In the genomic region with DNA sequence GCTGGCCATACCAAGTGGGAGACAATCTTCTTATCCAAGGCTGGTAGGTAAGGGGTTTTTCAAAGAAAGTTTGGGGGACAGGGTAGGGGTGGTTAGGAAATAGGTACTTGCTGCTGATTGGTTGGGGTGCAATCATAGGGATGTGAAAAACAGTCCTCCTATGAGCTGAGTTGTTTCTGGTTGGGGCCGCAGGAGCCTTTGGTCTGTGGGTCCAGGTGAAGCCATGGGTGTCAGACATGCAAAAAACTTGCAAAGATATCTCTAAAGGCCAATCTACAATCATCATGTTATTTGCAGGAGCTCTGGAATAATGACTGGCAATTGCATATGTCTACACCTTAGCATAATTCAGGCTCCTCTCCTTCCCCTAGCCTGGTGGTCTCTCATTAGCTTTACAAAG, we compare ENCODE assay signal across 35 cellular contexts.
"Had no signal": no experiment of that assay in that cellular context is flagged by ENCODE, and none has a peak within 500 bp of the region (broad histone marks: within the 10 kb centered on the region; RNA-seq: fewer than 3 reads in every experiment).

No MANE protein-coding gene starts in this region.

- H3K36me3 ChIP-seq: ascending aorta, cardiac muscle cell, WERI-Rb-1 had no signal

- H3K4me3 Mint-ChIP-seq: activated B cell treated with CpG ODN at 0.5 μM for 24 hours; activated CD4-positive, alpha-beta memory T cell treated with anti-CD3 and anti-CD28 coated beads, Interleukin-2, amount 10 ng/mL, durations not matched to agents 7 days and 5 days; activated CD4-positive, alpha-beta T cell treated with anti-CD3 and anti-CD28 coated beads, Interleukin-2, amount 10 ng/mL, durations not matched to agents 7 days and 5 days; activated CD8-positive, alpha-beta memory T cell treated with anti-CD3 and anti-CD28 coated beads, Interleukin-2, amount 10 ng/mL, durations not matched to agents 7 days and 5 days; activated CD8-positive, alpha-beta T cell treated with anti-CD3 and anti-CD28 coated beads, Interleukin-2, amount 10 ng/mL, durations not matched to agents 7 days and 5 days; activated naive CD4-positive, alpha-beta T cell treated with anti-CD3 and anti-CD28 coated beads, Interleukin-2, amount 10 ng/mL, durations not matched to agents 7 days and 5 days; activated naive CD4-positive, alpha-beta T cell treated with anti-CD3 and anti-CD28 coated beads, Interleukin-2, amount 50 U/mL, for 24 hours; activated naive CD8-positive, alpha-beta T cell; activated naive CD8-positive, alpha-beta T cell treated with anti-CD3 and anti-CD28 coated beads, Interleukin-2, amount 10 ng/mL, durations not matched to agents 7 days and 5 days; activated naive CD8-positive, alpha-beta T cell treated with anti-CD3 and anti-CD28 coated beads, Interleukin-2, amount 50 U/mL, for 24 hours; activated T-cell treated with anti-CD3 and anti-CD28 coated beads, Interleukin-2, amount 50 U/mL, for 24 hours; brain; central memory CD8-positive, alpha-beta T cell; T-helper 1 cell treated with Interleukin-12 subunit alpha and Interleukin-12 subunit beta and Interleukin-4 antibody, amounts not matched to agents 30 μg/mL and 1 μg/mL, for 36 hours; T-helper 2 cell treated with Interferon-gamma antibody and Interleukin-4, amounts not matched to agents 5 μg/mL and 100 μg/mL, for 36 hours had no signal

- H3K4me3 ChIP-seq: ascending aorta, cardiac muscle cell had no signal

- DNase-seq: activated B cell treated with CpG ODN at 0.5 μM for 24 hours; activated CD4-positive, alpha-beta memory T cell treated with anti-CD3 and anti-CD28 coated beads, Interleukin-2, amount 10 ng/mL, durations not matched to agents 7 days and 5 days; activated CD4-positive, alpha-beta T cell treated with anti-CD3 and anti-CD28 coated beads for 48 hours; activated CD4-positive, alpha-beta T cell treated with anti-CD3 and anti-CD28 coated beads, Interleukin-2, amount 10 ng/mL, durations not matched to agents 7 days and 5 days; activated CD4-positive, alpha-beta T cell treated with anti-CD3 and anti-CD28 coated beads, Interleukin-2, amount 50 U/mL, for 48 hours; activated CD4-positive, CD25-positive, alpha-beta regulatory T cell treated with anti-CD3 and anti-CD28 coated beads, Interleukin-2, amount 50 U/mL, for 72 hours; activated CD8-positive, alpha-beta memory T cell treated with anti-CD3 and anti-CD28 coated beads for 24 hours; activated CD8-positive, alpha-beta memory T cell treated with anti-CD3 and anti-CD28 coated beads, Interleukin-2, amount 10 ng/mL, durations not matched to agents 7 days and 5 days; activated CD8-positive, alpha-beta memory T cell treated with anti-CD3 and anti-CD28 coated beads, Interleukin-2, amount 50 U/mL, for 48 hours; activated CD8-positive, alpha-beta T cell treated with anti-CD3 and anti-CD28 coated beads, Interleukin-2, amount 10 ng/mL, durations not matched to agents 7 days and 5 days; activated effector memory CD4-positive, alpha-beta T cell treated with Interleukin-2 at 50 U/mL for 16 hours; activated gamma-delta T cell; activated naive CD4-positive, alpha-beta T cell treated with anti-CD3 and anti-CD28 coated beads, Interleukin-2, amount 10 ng/mL, durations not matched to agents 7 days and 5 days; activated naive CD4-positive, alpha-beta T cell treated with Interleukin-2 at 50 U/mL for 16 hours; activated naive CD8-positive, alpha-beta T cell treated with anti-CD3 and anti-CD28 coated beads, Interleukin-2, amount 10 ng/mL, durations not matched to agents 7 days and 5 days; activated naive CD8-positive, alpha-beta T cell treated with anti-CD3 and anti-CD28 coated beads, Interleukin-2, amount 50 U/mL, for 24 hours; activated T-cell treated with anti-CD3 and anti-CD28 coated beads, Interleukin-2, amount 50 U/mL, for 24 hours; activated T-cell treated with anti-CD3 and anti-CD28 coated beads, Interleukin-2, amount 50 U/mL, for 48 hours; amygdala; anterior cingulate cortex; caudate nucleus; cerebellar nuclear complex; T-helper 1 cell; T-helper 2 cell; T-helper 9 cell; WERI-Rb-1 had no signal

- H3K4me1 Mint-ChIP-seq: activated B cell treated with CpG ODN at 0.5 μM for 24 hours; activated CD4-positive, alpha-beta memory T cell treated with anti-CD3 and anti-CD28 coated beads, Interleukin-2, amount 10 ng/mL, durations not matched to agents 7 days and 5 days; activated CD4-positive, alpha-beta T cell treated with anti-CD3 and anti-CD28 coated beads, Interleukin-2, amount 10 ng/mL, durations not matched to agents 7 days and 5 days; activated CD8-positive, alpha-beta memory T cell treated with anti-CD3 and anti-CD28 coated beads, Interleukin-2, amount 10 ng/mL, durations not matched to agents 7 days and 5 days; activated naive CD4-positive, alpha-beta T cell treated with anti-CD3 and anti-CD28 coated beads, Interleukin-2, amount 10 ng/mL, durations not matched to agents 7 days and 5 days; activated naive CD4-positive, alpha-beta T cell treated with anti-CD3 and anti-CD28 coated beads, Interleukin-2, amount 50 U/mL, for 24 hours; activated naive CD8-positive, alpha-beta T cell treated with anti-CD3 and anti-CD28 coated beads, Interleukin-2, amount 10 ng/mL, durations not matched to agents 7 days and 5 days; activated naive CD8-positive, alpha-beta T cell treated with anti-CD3 and anti-CD28 coated beads, Interleukin-2, amount 50 U/mL, for 24 hours; brain; central memory CD8-positive, alpha-beta T cell had no signal

- H3K27ac ChIP-seq: ascending aorta, cardiac muscle cell, WERI-Rb-1 had no signal

- H3K27ac Mint-ChIP-seq: activated B cell treated with CpG ODN at 0.5 μM for 24 hours; activated CD4-positive, alpha-beta memory T cell treated with anti-CD3 and anti-CD28 coated beads, Interleukin-2, amount 10 ng/mL, durations not matched to agents 7 days and 5 days; activated CD4-positive, alpha-beta T cell treated with anti-CD3 and anti-CD28 coated beads, Interleukin-2, amount 10 ng/mL, durations not matched to agents 7 days and 5 days; activated CD8-positive, alpha-beta memory T cell treated with anti-CD3 and anti-CD28 coated beads, Interleukin-2, amount 10 ng/mL, durations not matched to agents 7 days and 5 days; activated CD8-positive, alpha-beta T cell treated with anti-CD3 and anti-CD28 coated beads, Interleukin-2, amount 10 ng/mL, durations not matched to agents 7 days and 5 days; activated naive CD4-positive, alpha-beta T cell treated with anti-CD3 and anti-CD28 coated beads, Interleukin-2, amount 10 ng/mL, durations not matched to agents 7 days and 5 days; activated naive CD4-positive, alpha-beta T cell treated with anti-CD3 and anti-CD28 coated beads, Interleukin-2, amount 50 U/mL, for 24 hours; activated naive CD8-positive, alpha-beta T cell; activated naive CD8-positive, alpha-beta T cell treated with anti-CD3 and anti-CD28 coated beads, Interleukin-2, amount 10 ng/mL, durations not matched to agents 7 days and 5 days; activated naive CD8-positive, alpha-beta T cell treated with anti-CD3 and anti-CD28 coated beads, Interleukin-2, amount 50 U/mL, for 24 hours; activated T-cell treated with anti-CD3 and anti-CD28 coated beads, Interleukin-2, amount 50 U/mL, for 24 hours; activated T-helper 2 cell treated with anti-CD3 and anti-CD28 coated beads, Interferon-gamma antibody, Interleukin-2, Interleukin-4, amounts not matched to agents 10 μg/mL and 5 μg/mL and 100 μg/mL, durations not matched to agents 14 hours and 24 hours and 36 hours; brain; T-helper 1 cell treated with Interleukin-12 subunit alpha and Interleukin-12 subunit beta and Interleukin-4 antibody, amounts not matched to agents 30 μg/mL and 1 μg/mL, for 36 hours; T-helper 2 cell treated with Interferon-gamma antibody and Interleukin-4, amounts not matched to agents 5 μg/mL and 100 μg/mL, for 36 hours had no signal

- H3K4me1 ChIP-seq: ascending aorta had no signal

- H3K36me3 Mint-ChIP-seq: activated CD8-positive, alpha-beta memory T cell treated with anti-CD3 and anti-CD28 coated beads, Interleukin-2, amount 10 ng/mL, durations not matched to agents 7 days and 5 days; activated naive CD4-positive, alpha-beta T cell treated with anti-CD3 and anti-CD28 coated beads, Interleukin-2, amount 10 ng/mL, durations not matched to agents 7 days and 5 days; activated naive CD4-positive, alpha-beta T cell treated with anti-CD3 and anti-CD28 coated beads, Interleukin-2, amount 50 U/mL, for 24 hours; activated naive CD8-positive, alpha-beta T cell; activated naive CD8-positive, alpha-beta T cell treated with anti-CD3 and anti-CD28 coated beads, Interleukin-2, amount 10 ng/mL, durations not matched to agents 7 days and 5 days; brain had no signal

- H3K27me3 ChIP-seq: ascending aorta, cardiac muscle cell had no signal

- H3K27me3 Mint-ChIP-seq: activated B cell treated with CpG ODN at 0.5 μM for 24 hours; activated CD4-positive, alpha-beta memory T cell treated with anti-CD3 and anti-CD28 coated beads, Interleukin-2, amount 10 ng/mL, durations not matched to agents 7 days and 5 days; activated CD4-positive, alpha-beta T cell treated with anti-CD3 and anti-CD28 coated beads, Interleukin-2, amount 10 ng/mL, durations not matched to agents 7 days and 5 days; activated CD8-positive, alpha-beta memory T cell treated with anti-CD3 and anti-CD28 coated beads, Interleukin-2, amount 10 ng/mL, durations not matched to agents 7 days and 5 days; activated naive CD4-positive, alpha-beta T cell treated with anti-CD3 and anti-CD28 coated beads, Interleukin-2, amount 10 ng/mL, durations not matched to agents 7 days and 5 days; activated naive CD4-positive, alpha-beta T cell treated with anti-CD3 and anti-CD28 coated beads, Interleukin-2, amount 50 U/mL, for 24 hours; activated naive CD8-positive, alpha-beta T cell; activated naive CD8-positive, alpha-beta T cell treated with anti-CD3 and anti-CD28 coated beads, Interleukin-2, amount 10 ng/mL, durations not matched to agents 7 days and 5 days; activated naive CD8-positive, alpha-beta T cell treated with anti-CD3 and anti-CD28 coated beads, Interleukin-2, amount 50 U/mL, for 24 hours; activated T-cell treated with anti-CD3 and anti-CD28 coated beads, Interleukin-2, amount 50 U/mL, for 24 hours; brain; central memory CD8-positive, alpha-beta T cell had no signal

- ATAC-seq: activated CD8-positive, alpha-beta memory T cell treated with anti-CD3 and anti-CD28 coated beads, Interleukin-2, amount 10 ng/mL, durations not matched to agents 7 days and 5 days; activated CD8-positive, alpha-beta T cell treated with anti-CD3 and anti-CD28 coated beads, Interleukin-2, amount 10 ng/mL, durations not matched to agents 7 days and 5 days; activated naive CD8-positive, alpha-beta T cell treated with anti-CD3 and anti-CD28 coated beads, Interleukin-2, amount 50 U/mL, for 24 hours had no signal

- H3K9me3 ChIP-seq: ascending aorta had no signal

- H3K9me3 Mint-ChIP-seq: activated CD4-positive, alpha-beta T cell treated with anti-CD3 and anti-CD28 coated beads, Interleukin-2, amount 10 ng/mL, durations not matched to agents 7 days and 5 days; activated naive CD8-positive, alpha-beta T cell treated with anti-CD3 and anti-CD28 coated beads, Interleukin-2, amount 10 ng/mL, durations not matched to agents 7 days and 5 days; activated T-helper 2 cell treated with anti-CD3 and anti-CD28 coated beads, Interferon-gamma antibody, Interleukin-2, Interleukin-4, amounts not matched to agents 10 μg/mL and 5 μg/mL and 100 μg/mL, durations not matched to agents 14 hours and 24 hours and 36 hours; T-helper 1 cell treated with Interleukin-12 subunit alpha and Interleukin-12 subunit beta and Interleukin-4 antibody, amounts not matched to agents 30 μg/mL and 1 μg/mL, for 36 hours had no signal
